Comparison of ENCODE assay signal across 18 cellular contexts in genomic region chr16:1200014-1200627, GRCh38. TPM values are rescaled to one million over a fixed set of nuclear protein-coding genes. Genes with fewer than 3 reads are reported as not detected.
DNase-seq lines count a peak whose midpoint lies in the region; ATAC-seq and TF ChIP-seq lines count a peak whose summit lies in the region.
"Had no signal": no experiment of that assay in that cellular context is flagged by ENCODE, and none has a peak within 500 bp of the region (broad histone marks: within the 10 kb centered on the region; RNA-seq: fewer than 3 reads in every experiment).

No MANE protein-coding gene starts in this region.

- DNase-seq in H7 (peak; percentile 65), WTC11 (ENCODE audit: low spot score) (no peak), endodermal cell (no peak), sigmoid colon (no peak), right cardiac atrium (no peak)
- no peak for DNase-seq in activated T-cell treated with anti-CD3 and anti-CD28 coated beads, Interleukin-2, amount 50 U/mL, for 72 hours
- DNase-seq: CD4-positive, alpha-beta memory T cell; DMS153; DMS79 treated with DMSO at 0.1 percent for 48 hours; EL; IMR-90 had no signal

- H3K9me3 Mint-ChIP-seq in WTC11 (no peaks in the 10 kb centered on the region), endodermal cell (no peaks in the 10 kb centered on the region)
- peaks cover 0 to 2% of the 10 kb centered on the region in 2 donors for H3K9me3 Mint-ChIP-seq in activated T-cell treated with anti-CD3 and anti-CD28 coated beads, Interleukin-2, amount 50 U/mL, for 72 hours
- H3K9me3 Mint-ChIP-seq: CD4-positive, alpha-beta memory T cell had no signal

- TF ChIP-seq POLR2A in sigmoid colon (IDR thresholded peaks at IDR 0.05), result no peak

- H3K4me1 ChIP-seq in endodermal cell (ENCODE audit: control insufficient read depth, insufficient read depth, low read length), result no peaks in the 10 kb centered on the region
- peaks cover 0 to 3% (median 0%) of the 10 kb centered on the region in 4 donors for H3K4me1 ChIP-seq in sigmoid colon
- no peaks in the 10 kb centered on the region for H3K4me1 ChIP-seq in right cardiac atrium (ENCODE audit: control insufficient read depth, insufficient read depth, low read length)

- POLR2A ChIA-PET in WTC11 (lab: Charles Lee), result no interaction called here

- H3K27ac Mint-ChIP-seq in WTC11, result peak overlapping the region; percentile 66
- peak overlapping the region; percentile 46 for H3K27ac Mint-ChIP-seq in endodermal cell
- no peak overlapping the region for H3K27ac Mint-ChIP-seq in activated T-cell treated with anti-CD3 and anti-CD28 coated beads, Interleukin-2, amount 50 U/mL, for 72 hours

- 96 to 98% methylated on average over 28 to 38 of the region's 38 CpGs for WGBS in endodermal cell (ENCODE audit: insufficient coverage in 1 of 2, insufficient read length in 1 of 2), 2 experiments
- 94 to 95% methylated on average over 38 of the region's 38 CpGs for WGBS in sigmoid colon, 2 donors
- 93% methylated on average over 38 of the region's 38 CpGs for WGBS in right cardiac atrium

- H3K9ac ChIP-seq in endodermal cell (ENCODE audit: extremely low read depth, low read length, poor library complexity, severe bottlenecking), result no peak overlapping the region

- no peaks in the 10 kb centered on the region for H3K36me3 ChIP-seq in H7 (replicated peaks; ENCODE audit: control insufficient read depth, insufficient read depth, low read length)
- no peaks in the 10 kb centered on the region for H3K36me3 ChIP-seq in endodermal cell (ENCODE audit: control insufficient read depth, insufficient read depth, low read length)
- H3K36me3 ChIP-seq in sigmoid colon, result peaks cover 25 to 73% (median 53%) of the 10 kb centered on the region in 4 donors
- H3K36me3 ChIP-seq: BE2C had no signal

- H3K36me3 Mint-ChIP-seq in WTC11, result peaks cover 6% of the 10 kb centered on the region; the same call in 1 of the 2 replicates
- H3K36me3 Mint-ChIP-seq in endodermal cell (ENCODE audit: low read depth), result peaks cover 21% of the 10 kb centered on the region
- no peaks in the 10 kb centered on the region for H3K36me3 Mint-ChIP-seq in activated T-cell treated with anti-CD3 and anti-CD28 coated beads, Interleukin-2, amount 50 U/mL, for 72 hours (ENCODE audit: insufficient read depth in 2 of 2)
- H3K36me3 Mint-ChIP-seq: CD4-positive, alpha-beta memory T cell had no signal

- TF ChIP-seq EP300 in sigmoid colon (IDR thresholded peaks at IDR 0.05), result no peak

- H3K27ac ChIP-seq in endodermal cell (ENCODE audit: low read depth, low read length) (no peak overlapping the region), sigmoid colon (peak overlapping the region in 3 of 4 donors; percentile 34 to 50 (median 40)), right cardiac atrium (ENCODE audit: low read length) (no peak overlapping the region)
- H3K27ac ChIP-seq: A549, C4-2B had no signal

- H3K27me3 Mint-ChIP-seq in WTC11 (ENCODE audit: low read depth), result no peaks in the 10 kb centered on the region
- no peaks in the 10 kb centered on the region for H3K27me3 Mint-ChIP-seq in endodermal cell (ENCODE audit: insufficient read depth)
- H3K27me3 Mint-ChIP-seq in activated T-cell treated with anti-CD3 and anti-CD28 coated beads, Interleukin-2, amount 50 U/mL, for 72 hours (ENCODE audit: low read depth), result no peaks in the 10 kb centered on the region
- H3K27me3 Mint-ChIP-seq: CD4-positive, alpha-beta memory T cell had no signal

- no peak for ATAC-seq in WTC11
- no peak for ATAC-seq in right cardiac atrium
- ATAC-seq in HG03439 (IDR thresholded peaks at IDR 0.05; ENCODE audit: unreplicated experiment), result no peak
- no peak for ATAC-seq in GM21390 (IDR thresholded peaks at IDR 0.05; ENCODE audit: unreplicated experiment)
- no peak for ATAC-seq in activated T-cell treated with anti-CD3 and anti-CD28 coated beads, Interleukin-2, amount 50 U/mL, for 72 hours (replicated peaks in 1 of 2)

- no peak overlapping the region for H3K4me3 ChIP-seq in H7 (ENCODE audit: insufficient read depth, low read depth, low read length)
- H3K4me3 ChIP-seq in endodermal cell (ENCODE audit: low read length), result no peak overlapping the region
- no peak overlapping the region for H3K4me3 ChIP-seq in sigmoid colon
- no peak overlapping the region for H3K4me3 ChIP-seq in right cardiac atrium (ENCODE audit: low read length)
- H3K4me3 ChIP-seq: A549 had no signal

- H3K4me1 Mint-ChIP-seq in WTC11, result no peaks in the 10 kb centered on the region
- H3K4me1 Mint-ChIP-seq in endodermal cell, result no peaks in the 10 kb centered on the region
- H3K4me1 Mint-ChIP-seq in activated T-cell treated with anti-CD3 and anti-CD28 coated beads, Interleukin-2, amount 50 U/mL, for 72 hours (ENCODE audit: low read depth), result no peaks in the 10 kb centered on the region

- intact Hi-C loops in sigmoid colon (cut with DNase I) (no loop called here), right cardiac atrium (cut with DNase I) (no loop called here)

- no peaks in the 10 kb centered on the region for H3K27me3 ChIP-seq in H7 (ENCODE audit: control insufficient read depth, insufficient read depth, low read length)
- no peaks in the 10 kb centered on the region for H3K27me3 ChIP-seq in endodermal cell (ENCODE audit: control insufficient read depth, insufficient read depth, low read length, poor library complexity, severe bottlenecking)
- no peaks in the 10 kb centered on the region for H3K27me3 ChIP-seq in sigmoid colon
- no peaks in the 10 kb centered on the region for H3K27me3 ChIP-seq in right cardiac atrium (ENCODE audit: control insufficient read depth, insufficient read depth)
- H3K27me3 ChIP-seq: BE2C had no signal

- CTCF ChIA-PET in WTC11 (lab: Charles Lee), result interaction anchor here (0.6 kb wide), 1 partner anchor 16 kb away, joined by 3 read pairs; no protein-coding TSS in a partner anchor

- no peaks in the 10 kb centered on the region for H3K9me3 ChIP-seq in endodermal cell (ENCODE audit: control insufficient read depth, low read length)
- no peaks in the 10 kb centered on the region for H3K9me3 ChIP-seq in sigmoid colon
- no peaks in the 10 kb centered on the region for H3K9me3 ChIP-seq in right cardiac atrium (ENCODE audit: control insufficient read depth, low read length)
- H3K9me3 ChIP-seq: A549, BE2C had no signal

- H3K4me3 Mint-ChIP-seq in WTC11 (no peak overlapping the region), endodermal cell (no peak overlapping the region)
- no peak overlapping the region for H3K4me3 Mint-ChIP-seq in activated T-cell treated with anti-CD3 and anti-CD28 coated beads, Interleukin-2, amount 50 U/mL, for 72 hours
- H3K4me3 Mint-ChIP-seq: CD4-positive, alpha-beta memory T cell had no signal

- TF ChIP-seq CTCF in WTC11 (IDR thresholded peaks at IDR 0.05) (no peak), endodermal cell (conservative IDR thresholded peaks at IDR 0.05) (no peak), sigmoid colon (IDR thresholded peaks at IDR 0.05) (no peak)

RNA-seq across cellular contexts. Expression of gene TPSG1, which starts 24.9 kb away (rescaled TPM):
- total RNA-seq in H7 (2014; rRNA removed; shearing (Covaris generic)), result not detected in 2 replicates
- total RNA-seq in WTC11 (2021) (not detected in 3 replicates), endodermal cell (not detected), sigmoid colon (1 to 10 TPM in 1 of 4 donors, not detected in 3; 1.4 TPM), right cardiac atrium (under 1 TPM in 1 of 4 donors, not detected in 3; 0.21 TPM)
- polyA plus RNA-seq in endodermal cell (2013, experiment 1 of 2), result not detected
- polyA plus RNA-seq in endodermal cell (2013, experiment 2 of 2), result not detected
- polyA plus RNA-seq in sigmoid colon (10 to 100 TPM; 21.5 to 73.9 (median 59.9) TPM), right cardiac atrium (not detected)
- total RNA-seq in activated T-cell treated with anti-CD3 and anti-CD28 coated beads, Interleukin-2, amount 50 U/mL, for 72 hours, result under 1 TPM in 1 of 2 donors, not detected in 1; 0.32 TPM
- total RNA-seq: CD4-positive, alpha-beta memory T cell; IMR-90 had no signal
- polyA plus RNA-seq: A549; AG04450; CD4-positive, alpha-beta memory T cell; IMR-90 had no signal

RNA-seq across cellular contexts. Expression of gene TPSB2, which starts 29.9 kb away (rescaled TPM):
- total RNA-seq in H7 (2014; rRNA removed; shearing (Covaris generic)), result not detected in 2 replicates
- total RNA-seq in WTC11 (2021) (0.18 to 0.44 TPM in 2 of 3 replicates, not detected in the other), endodermal cell (not detected), sigmoid colon (100 to 1,000 TPM in 1 of 4 donors, 10 to 100 TPM in 3; 12.2 to 182 (median 17.6) TPM), right cardiac atrium (1 to 10 TPM in 3 of 4 donors, not detected in 1; 3.7 to 7.1 (median 6.7) TPM)
- not detected for polyA plus RNA-seq in endodermal cell (2013, experiment 1 of 2)
- polyA plus RNA-seq in endodermal cell (2013, experiment 2 of 2), result not detected
- polyA plus RNA-seq in sigmoid colon (10 to 100 TPM in 2 of 3 donors, 1 to 10 TPM in 1; 7.9 to 27.6 (median 11.0) TPM), right cardiac atrium (1.8 TPM)
- under 1 TPM in 1 of 2 donors, not detected in 1; 0.60 TPM for total RNA-seq in activated T-cell treated with anti-CD3 and anti-CD28 coated beads, Interleukin-2, amount 50 U/mL, for 72 hours
- total RNA-seq: CD4-positive, alpha-beta memory T cell; IMR-90 had no signal
- polyA plus RNA-seq: A549; AG04450; CD4-positive, alpha-beta memory T cell; IMR-90 had no signal

RNA-seq across cellular contexts. Expression of gene TPSAB1, which starts 40.4 kb away (rescaled TPM):
- total RNA-seq in H7 (2014; rRNA removed; shearing (Covaris generic)), result not detected in 2 replicates
- total RNA-seq in WTC11 (2021), result 0.53 TPM in 1 of 3 replicates, not detected in the others
- total RNA-seq in endodermal cell, result not detected
- not detected for polyA plus RNA-seq in endodermal cell (2013, experiment 1 of 2)
- not detected for polyA plus RNA-seq in endodermal cell (2013, experiment 2 of 2)
- total RNA-seq in sigmoid colon, result 100 to 1,000 TPM in 1 of 4 donors, 10 to 100 TPM in 3; 10.2 to 118 (median 17.3) TPM
- 10 to 100 TPM in 1 of 3 donors, 1 to 10 TPM in 2; 5.1 to 25.2 (median 8.9) TPM for polyA plus RNA-seq in sigmoid colon
- total RNA-seq in right cardiac atrium, result 1 to 10 TPM; 1.6 to 8.3 (median 4.7) TPM
- 1.2 TPM for polyA plus RNA-seq in right cardiac atrium
- under 1 TPM in 1 of 2 donors, not detected in 1; 0.28 TPM for total RNA-seq in activated T-cell treated with anti-CD3 and anti-CD28 coated beads, Interleukin-2, amount 50 U/mL, for 72 hours
- total RNA-seq: CD4-positive, alpha-beta memory T cell; H4; IMR-90 had no signal
- polyA plus RNA-seq: A549; AG04450; CD4-positive, alpha-beta memory T cell; IMR-90 had no signal

RNA-seq across cellular contexts. Expression of gene CACNA1H, which starts 47.2 kb away (rescaled TPM):
- 24.8 and 27.3 TPM in 2 replicates for total RNA-seq in H7 (2014; rRNA removed; shearing (Covaris generic))
- 38.0 to 46.9 TPM (median 46.4 TPM) in 3 replicates for total RNA-seq in WTC11 (2021)
- total RNA-seq in endodermal cell, result 10 to 100 TPM; 31.6 to 45.0 TPM
- 33.4 TPM for polyA plus RNA-seq in endodermal cell (2013, experiment 1 of 2)
- polyA plus RNA-seq in endodermal cell (2013, experiment 2 of 2), result 30.0 TPM
- total RNA-seq in sigmoid colon, result 100 to 1,000 TPM in 2 of 4 donors, 10 to 100 TPM in 2; 37.0 to 181 (median 127) TPM
- polyA plus RNA-seq in sigmoid colon, result 10 to 100 TPM in 1 of 3 donors, 1 to 10 TPM in 1, under 1 TPM in 1; 0.46 to 10.1 (median 1.8) TPM
- total RNA-seq in right cardiac atrium, result 1 to 10 TPM; 4.2 to 7.8 (median 6.0) TPM
- polyA plus RNA-seq in right cardiac atrium, result 7.5 TPM
- under 1 TPM; 0.48 to 0.79 TPM for total RNA-seq in activated T-cell treated with anti-CD3 and anti-CD28 coated beads, Interleukin-2, amount 50 U/mL, for 72 hours

RNA-seq across cellular contexts. Expression of gene TPSD1, which starts 55.7 kb away (rescaled TPM):
- not detected in 2 replicates for total RNA-seq in H7 (2014; rRNA removed; shearing (Covaris generic))
- total RNA-seq in WTC11 (2021) (0.31 to 1.5 TPM (median 0.94 TPM) in 3 replicates), endodermal cell (not detected), sigmoid colon (1 to 10 TPM in 1 of 4 donors, not detected in 3; 5.3 TPM), right cardiac atrium (under 1 TPM in 2 of 4 donors, not detected in 2; 0.26 to 0.85 TPM)
- not detected for polyA plus RNA-seq in endodermal cell (2013, experiment 1 of 2)
- not detected for polyA plus RNA-seq in endodermal cell (2013, experiment 2 of 2)
- polyA plus RNA-seq in sigmoid colon (1 to 10 TPM in 1 of 3 donors, under 1 TPM in 1, not detected in 1; 0.71 to 1.2 TPM), right cardiac atrium (0.16 TPM)
- total RNA-seq in activated T-cell treated with anti-CD3 and anti-CD28 coated beads, Interleukin-2, amount 50 U/mL, for 72 hours, result not detected
- total RNA-seq: CD4-positive, alpha-beta memory T cell; H4; IMR-90 had no signal
- polyA plus RNA-seq: A549; AG04450; CD4-positive, alpha-beta memory T cell; IMR-90 had no signal

Comparison
In these comparisons a context has a peak if more than half of its experiments do, and no peak if none do; other contexts are left out.
1. H3K27ac ChIP-seq: peak in sigmoid colon (3 of 4); none in endodermal cell (single experiment) and right cardiac atrium (single experiment).